ENCODE assay signal across 8 cellular contexts in genomic region chr17:6913608-6914443, GRCh38.
DNase-seq lines count a peak whose midpoint lies in the region; ATAC-seq, FAIRE-seq and TF ChIP-seq lines count a peak whose summit lies in the region.

No MANE protein-coding gene starts in this region.

- FAIRE-seq in HepG2 (lab: Jason Lieb, UNC), result no peak

- in situ Hi-C loops in HepG2 (cut with HindIII; ENCODE audit: extremely low pct_ligation_motif_present, low pct_unique_long_range_greater_than_20kb), result loop anchor here (5.0 kb wide), 1 partner anchor 88 kb away; no protein-coding TSS in a partner anchor

- H3K27ac ChIP-seq in HepG2 (ENCODE audit: extremely low read length, insufficient read depth, low read length), result no peak overlapping the region

- H2AFZ ChIP-seq in HepG2 (ENCODE audit: low read length), result no peak overlapping the region

- H3K79me2 ChIP-seq in HepG2 (ENCODE audit: insufficient read depth, low read length), result no peaks in the 10 kb centered on the region

- peaks cover 2% of the 10 kb centered on the region for H3K27me3 Mint-ChIP-seq in activated CD4-positive, alpha-beta T cell treated with anti-CD3 and anti-CD28 coated beads for 36 hours

- H3K36me3 Mint-ChIP-seq in activated CD4-positive, alpha-beta T cell treated with anti-CD3 and anti-CD28 coated beads for 36 hours (ENCODE audit: low read depth), result no peaks in the 10 kb centered on the region

- no peak overlapping the region for H3K4me2 ChIP-seq in HepG2 (ENCODE audit: low read depth, low read length)

- H3K4me1 Mint-ChIP-seq in activated CD4-positive, alpha-beta T cell treated with anti-CD3 and anti-CD28 coated beads for 36 hours, result peaks cover 22% of the 10 kb centered on the region

- 89% methylated on average over 30 of the region's 32 CpGs for WGBS in HepG2 (ENCODE audit: low lambda C conversion rate)

- TF ChIP-seq POLR2A in HepG2 (IDR thresholded peaks at IDR 0.05; ENCODE audit: insufficient read depth in 1 of 2, low read depth in 2 of 2, low read length in 2 of 2), result no peak

- no peak for TF ChIP-seq RAD21 in HepG2 (CRISPR knock-in tag; IDR thresholded peaks at IDR 0.05)

- peak; percentile 80 for ATAC-seq in activated CD4-positive, alpha-beta T cell treated with anti-CD3 and anti-CD28 coated beads for 36 hours
- ATAC-seq in HepG2 (peak; percentile 66), HG02678 (IDR thresholded peaks at IDR 0.05; ENCODE audit: unreplicated experiment) (no peak), GM21576 (IDR thresholded peaks at IDR 0.05; ENCODE audit: unreplicated experiment) (no peak)

- peak; percentile 82 for TF ChIP-seq CTCF in GM12874 (IDR thresholded peaks at IDR 0.05; ENCODE audit: insufficient read depth, low read depth, low read length)
- peak; percentile 62 for TF ChIP-seq CTCF in HepG2 (CRISPR knock-in tag; IDR thresholded peaks at IDR 0.05)

- no peaks in the 10 kb centered on the region for H3K9me3 Mint-ChIP-seq in activated CD4-positive, alpha-beta T cell treated with anti-CD3 and anti-CD28 coated beads for 36 hours (ENCODE audit: low read depth)

- POLR2A ChIA-PET in activated CD4-positive, alpha-beta T cell treated with anti-CD3 and anti-CD28 coated beads for 36 hours (lab: Charles Lee), result interaction anchor here (1.4 kb wide), 1 partner anchor 91 kb away, joined by 4 read pairs; no protein-coding TSS in a partner anchor
- POLR2A ChIA-PET in HepG2 (lab: Yijun Ruan, JAX), result no interaction called here

- no peak overlapping the region for H3K4me3 ChIP-seq in HepG2 (replicated peaks in 1 of 3; ENCODE audit: insufficient read depth in 1 of 3, low read depth in 2 of 3, low read length in 3 of 3)

- no peaks in the 10 kb centered on the region for H4K20me1 ChIP-seq in HepG2 (ENCODE audit: insufficient read depth, low read length)

- no TSS peak for BruUV-seq in HepG2 (replicated peaks; lab: Mats Ljungman, UMichigan)

- DNase-seq in NCI-H2171 (lab: John Stamatoyannopoulos, UW), result peak; percentile 51
- peak; percentile 87 for DNase-seq in activated CD4-positive, alpha-beta T cell treated with anti-CD3 and anti-CD28 coated beads for 36 hours
- DNase-seq in cerebellum (ENCODE audit: low spot score), result peak; percentile 57
- DNase-seq in HepG2 (ENCODE audit: low spot score), result peak; percentile 18
- peak; percentile 71 to 80 for DNase-seq in stimulated activated CD4-positive, alpha-beta T cell treated with anti-CD3 and anti-CD28 coated beads, Interleukin-2, amount 100 ng/mL, for 48 hours

- intact Hi-C loops in activated CD4-positive, alpha-beta T cell treated with anti-CD3 and anti-CD28 coated beads for 36 hours (cut with DNase I, micrococcal nuclease), result loop anchor here (1.0 to 10.0 kb wide), 7 partner anchors 72 to 263 kb away; partner anchors contain the start of gene ASGR1 (in 1 of the 2)
- intact Hi-C loops in HepG2 (cut with micrococcal nuclease; ENCODE audit: unreplicated experiment), result loop anchor here (5.0 kb wide), 1 partner anchor 108 kb away; the partner anchor contains the start of gene BCL6B

- TF ChIP-seq EP300 in HepG2 (IDR thresholded peaks at IDR 0.05; ENCODE audit: low read depth in 2 of 2, low read length in 2 of 2), result no peak
- TF ChIP-seq EP300 in HepG2 (CRISPR knock-in tag; IDR thresholded peaks at IDR 0.05; ENCODE audit: borderline replicate concordance), result no peak

- no peaks in the 10 kb centered on the region for H3K4me1 ChIP-seq in HepG2 (ENCODE audit: insufficient read depth, low read length)

- peaks cover 0 to under 1% of the 10 kb centered on the region in 2 experiments; a peak in 2 of 5 replicates for H3K36me3 ChIP-seq in HepG2 (replicated peaks in 1 of 2; ENCODE audit: control insufficient read depth in 1 of 2, insufficient read depth in 2 of 2, low read length in 2 of 2)

- no peak overlapping the region for H3K27ac Mint-ChIP-seq in activated CD4-positive, alpha-beta T cell treated with anti-CD3 and anti-CD28 coated beads for 36 hours

- no peaks in the 10 kb centered on the region for H3K27me3 ChIP-seq in HepG2 (ENCODE audit: control insufficient read depth in 1 of 2, insufficient read depth in 2 of 2, low read length in 2 of 2)

- H3K4me3 Mint-ChIP-seq in activated CD4-positive, alpha-beta T cell treated with anti-CD3 and anti-CD28 coated beads for 36 hours, result peak overlapping the region; percentile 62

- H3K9me3 ChIP-seq in HepG2 (ENCODE audit: low read length), result no peaks in the 10 kb centered on the region

- no peak overlapping the region for H3K9ac ChIP-seq in HepG2 (ENCODE audit: insufficient read depth, low read depth, low read length)

- CTCF ChIA-PET in activated CD4-positive, alpha-beta T cell treated with anti-CD3 and anti-CD28 coated beads for 36 hours (lab: Charles Lee), result interaction anchor here (0.6 to 4.9 kb wide), 23 partner anchors 11 to 216 kb away, joined by 3 to 157 read pairs (median 4); partner anchors contain the start of gene RNASEK
- CTCF ChIA-PET in HepG2 (lab: Yijun Ruan, JAX; ENCODE audit: low intra/inter-chr PET ratio, low total read pairs), result interaction anchor here (1.8 to 4.9 kb wide), 2 partner anchors 91 to 108 kb away, joined by 9 to 23 read pairs; partner anchors contain the start of gene BCL6B

TF ChIP-seq in HepG2, 621 proteins besides CTCF, POLR2A, EP300 and RAD21:
- peak; percentile 62 for TF ChIP-seq STAG1 (CRISPR knock-in tag; IDR thresholded peaks at IDR 0.05)
- TF ChIP-seq SMC3 (IDR thresholded peaks at IDR 0.05; ENCODE audit: low read length), result peak; percentile 60; the same call in 1 of the 2 replicates
- no peak for TF ChIP-seq MTF2 (CRISPR knock-in tag; IDR thresholded peaks at IDR 0.05; ENCODE audit: borderline replicate concordance)

Comparison
In these comparisons a context has a peak if more than half of its experiments do, and no peak if none do; other contexts are left out.
1. DNase-seq: peak in every context shown above with its lines; median percentile 87 in activated CD4-positive, alpha-beta T cell treated with anti-CD3 and anti-CD28 coated beads for 36 hours; 76 in stimulated activated CD4-positive, alpha-beta T cell treated with anti-CD3 and anti-CD28 coated beads, Interleukin-2, amount 100 ng/mL, for 48 hours; 57 in cerebellum; 51 in NCI-H2171; 18 in HepG2.
2. ATAC-seq: peak in activated CD4-positive, alpha-beta T cell treated with anti-CD3 and anti-CD28 coated beads for 36 hours (single experiment) and HepG2 (single experiment); none in HG02678 (single experiment) and GM21576 (single experiment).